ENCODE assay signal across 1 cellular context in the genomic region with DNA sequence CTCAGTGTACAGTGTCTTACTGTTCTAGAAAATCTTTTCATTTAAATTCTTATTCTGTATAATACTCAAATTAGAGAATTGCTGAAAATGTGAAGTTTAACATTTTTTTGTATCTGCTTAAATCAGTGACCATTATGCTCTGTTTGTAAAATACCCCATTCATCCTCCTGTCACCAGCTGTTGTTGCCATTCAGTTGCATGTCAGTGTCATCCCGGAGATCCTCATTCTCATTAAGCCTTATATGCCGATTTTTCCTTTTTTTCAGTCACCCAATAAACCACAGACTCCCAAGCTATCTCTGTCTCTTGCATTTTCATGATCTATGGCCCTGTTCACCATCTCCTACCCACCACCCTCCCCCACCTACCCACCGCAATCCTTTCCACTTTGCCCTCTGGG.
TF ChIP-seq lines count a peak whose summit lies in the region.

No MANE protein-coding gene starts in this region.

TF ChIP-seq in K562, 482 proteins besides CTCF, POLR2A, EP300 and RAD21 (continued from another document):
- TF ChIP-seq, protein P1, sequence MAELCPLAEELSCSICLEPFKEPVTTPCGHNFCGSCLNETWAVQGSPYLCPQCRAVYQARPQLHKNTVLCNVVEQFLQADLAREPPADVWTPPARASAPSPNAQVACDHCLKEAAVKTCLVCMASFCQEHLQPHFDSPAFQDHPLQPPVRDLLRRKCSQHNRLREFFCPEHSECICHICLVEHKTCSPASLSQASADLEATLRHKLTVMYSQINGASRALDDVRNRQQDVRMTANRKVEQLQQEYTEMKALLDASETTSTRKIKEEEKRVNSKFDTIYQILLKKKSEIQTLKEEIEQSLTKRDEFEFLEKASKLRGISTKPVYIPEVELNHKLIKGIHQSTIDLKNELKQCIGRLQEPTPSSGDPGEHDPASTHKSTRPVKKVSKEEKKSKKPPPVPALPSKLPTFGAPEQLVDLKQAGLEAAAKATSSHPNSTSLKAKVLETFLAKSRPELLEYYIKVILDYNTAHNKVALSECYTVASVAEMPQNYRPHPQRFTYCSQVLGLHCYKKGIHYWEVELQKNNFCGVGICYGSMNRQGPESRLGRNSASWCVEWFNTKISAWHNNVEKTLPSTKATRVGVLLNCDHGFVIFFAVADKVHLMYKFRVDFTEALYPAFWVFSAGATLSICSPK (IDR thresholded peaks at IDR 0.05; ENCODE audit: borderline replicate concordance) = no peak
- TF ChIP-seq HSF4 (CRISPR knock-in tag; IDR thresholded peaks at IDR 0.05; ENCODE audit: borderline replicate concordance) = no peak
- TF ChIP-seq, protein P2, sequence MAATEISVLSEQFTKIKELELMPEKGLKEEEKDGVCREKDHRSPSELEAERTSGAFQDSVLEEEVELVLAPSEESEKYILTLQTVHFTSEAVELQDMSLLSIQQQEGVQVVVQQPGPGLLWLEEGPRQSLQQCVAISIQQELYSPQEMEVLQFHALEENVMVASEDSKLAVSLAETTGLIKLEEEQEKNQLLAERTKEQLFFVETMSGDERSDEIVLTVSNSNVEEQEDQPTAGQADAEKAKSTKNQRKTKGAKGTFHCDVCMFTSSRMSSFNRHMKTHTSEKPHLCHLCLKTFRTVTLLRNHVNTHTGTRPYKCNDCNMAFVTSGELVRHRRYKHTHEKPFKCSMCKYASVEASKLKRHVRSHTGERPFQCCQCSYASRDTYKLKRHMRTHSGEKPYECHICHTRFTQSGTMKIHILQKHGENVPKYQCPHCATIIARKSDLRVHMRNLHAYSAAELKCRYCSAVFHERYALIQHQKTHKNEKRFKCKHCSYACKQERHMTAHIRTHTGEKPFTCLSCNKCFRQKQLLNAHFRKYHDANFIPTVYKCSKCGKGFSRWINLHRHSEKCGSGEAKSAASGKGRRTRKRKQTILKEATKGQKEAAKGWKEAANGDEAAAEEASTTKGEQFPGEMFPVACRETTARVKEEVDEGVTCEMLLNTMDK (IDR thresholded peaks at IDR 0.05; ENCODE audit: borderline replicate concordance, insufficient read depth, low read depth, low read length, poor library complexity, severe bottlenecking) = no peak
- no peak for TF ChIP-seq ZNF518B (CRISPR knock-in tag; IDR thresholded peaks at IDR 0.05)
- no peak for TF ChIP-seq ZNF274 (IDR thresholded peaks at IDR 0.05; ENCODE audit: borderline replicate concordance, low read depth, low read length)
- TF ChIP-seq ZNF655 (CRISPR knock-in tag; IDR thresholded peaks at IDR 0.05) = no peak
- no peak for TF ChIP-seq PML (IDR thresholded peaks at IDR 0.05; ENCODE audit: low read length)
- no peak for TF ChIP-seq ZNF232 (CRISPR knock-in tag; IDR thresholded peaks at IDR 0.05)
- no peak for TF ChIP-seq IFI16 (CRISPR knock-in tag; IDR thresholded peaks at IDR 0.05)
- TF ChIP-seq SRSF7 (optimal IDR thresholded peaks at IDR 0.05; ENCODE audit: low read depth, low read length) = no peak
- no peak for TF ChIP-seq JUND (IDR thresholded peaks at IDR 0.05; ENCODE audit: borderline replicate concordance, low read depth, low read length)
- TF ChIP-seq JUND (tag; IDR thresholded peaks at IDR 0.05; ENCODE audit: borderline replicate concordance, low read depth, low read length) = no peak
- TF ChIP-seq PREB (CRISPR knock-in tag; IDR thresholded peaks at IDR 0.05) = no peak
- no peak for TF ChIP-seq ZNF551 (CRISPR knock-in tag; IDR thresholded peaks at IDR 0.05)
- no peak for TF ChIP-seq SMAD4 (CRISPR knock-in tag; conservative IDR thresholded peaks at IDR 0.05)
- TF ChIP-seq XRCC4 (IDR thresholded peaks at IDR 0.05; ENCODE audit: extremely low read depth, insufficient read depth, insufficient read length) = no peak
- TF ChIP-seq, protein P3, sequence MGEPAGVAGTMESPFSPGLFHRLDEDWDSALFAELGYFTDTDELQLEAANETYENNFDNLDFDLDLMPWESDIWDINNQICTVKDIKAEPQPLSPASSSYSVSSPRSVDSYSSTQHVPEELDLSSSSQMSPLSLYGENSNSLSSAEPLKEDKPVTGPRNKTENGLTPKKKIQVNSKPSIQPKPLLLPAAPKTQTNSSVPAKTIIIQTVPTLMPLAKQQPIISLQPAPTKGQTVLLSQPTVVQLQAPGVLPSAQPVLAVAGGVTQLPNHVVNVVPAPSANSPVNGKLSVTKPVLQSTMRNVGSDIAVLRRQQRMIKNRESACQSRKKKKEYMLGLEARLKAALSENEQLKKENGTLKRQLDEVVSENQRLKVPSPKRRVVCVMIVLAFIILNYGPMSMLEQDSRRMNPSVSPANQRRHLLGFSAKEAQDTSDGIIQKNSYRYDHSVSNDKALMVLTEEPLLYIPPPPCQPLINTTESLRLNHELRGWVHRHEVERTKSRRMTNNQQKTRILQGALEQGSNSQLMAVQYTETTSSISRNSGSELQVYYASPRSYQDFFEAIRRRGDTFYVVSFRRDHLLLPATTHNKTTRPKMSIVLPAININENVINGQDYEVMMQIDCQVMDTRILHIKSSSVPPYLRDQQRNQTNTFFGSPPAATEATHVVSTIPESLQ (CRISPR knock-in tag; IDR thresholded peaks at IDR 0.05) = no peak
TF ChIP-seq in K562: peak in this region for 0.
